7 cellular contexts compared by ENCODE assay signal in the genomic region with DNA sequence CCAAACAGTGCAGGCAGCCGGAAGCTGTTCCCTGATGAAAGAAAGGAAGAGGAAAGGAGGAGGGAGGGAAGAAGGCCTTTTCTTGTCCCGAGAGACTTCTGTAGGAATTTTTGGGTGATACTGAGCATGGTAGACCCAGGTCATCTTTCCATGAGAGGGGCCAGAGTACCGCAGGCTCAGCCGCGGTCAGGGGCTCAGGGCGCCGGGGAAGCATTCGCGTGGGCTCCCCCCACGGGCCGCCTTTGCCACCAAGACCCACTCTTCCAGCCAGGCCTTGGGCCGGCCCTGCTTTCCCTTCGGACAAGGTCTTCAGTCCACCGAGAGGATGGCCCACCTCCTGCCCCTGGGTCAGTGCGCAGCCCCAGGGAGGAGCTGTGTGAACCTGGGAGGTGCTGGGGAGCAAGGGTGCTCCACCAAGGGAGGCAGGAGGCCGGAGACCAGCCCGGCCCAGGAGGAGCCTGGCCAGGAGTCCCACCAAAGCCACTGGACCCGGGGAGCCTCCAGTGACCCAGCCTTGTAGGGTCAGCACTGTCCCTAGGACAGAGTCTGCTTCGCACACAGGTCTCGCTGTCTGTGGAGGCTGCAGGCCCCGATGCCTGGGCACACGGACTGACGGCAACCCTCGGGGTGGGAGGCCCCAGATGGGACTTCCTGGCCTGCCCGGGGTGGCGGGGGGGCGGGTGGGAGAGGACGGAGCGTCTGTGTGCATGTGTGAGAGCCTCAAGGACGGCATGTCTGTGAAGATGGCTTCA.
A peak's percentile ranks its signal among the peaks of the same experiment; 100 is the strongest.
DNase-seq lines count a peak whose midpoint lies in the region; ATAC-seq and TF ChIP-seq lines count a peak whose summit lies in the region.
"Not testable (repeated sequence)": the region's sequence is repeated elsewhere in the genome, so short reads cannot be mapped to it uniquely, and the experiment has no call there.

No MANE protein-coding gene starts in this region.

- H3K9me3 ChIP-seq in BLaER1 treated with 17β-estradiol and CSF1 and Interleukin-3, amounts not matched to agents 10 nM and 100 nM (replicated peaks in 1 of 11); upper lobe of right lung: not testable (repeated sequence)

- H3K36me3 ChIP-seq in BLaER1 treated with 17β-estradiol and CSF1 and Interleukin-3, amounts not matched to agents 10 nM and 100 nM; upper lobe of right lung: not testable (repeated sequence)

- not testable (repeated sequence) for ATAC-seq in activated T-helper 17 cell treated with anti-CD3 and anti-CD28 coated beads, Interleukin-2, amount 50 U/mL, for 72 hours (replicated peaks); stimulated activated effector memory CD8-positive, alpha-beta T cell treated with anti-CD3 and anti-CD28 coated beads, Interleukin-12 subunit alpha, Interleukin-12 subunit beta, amount 100 ng/mL, for 72 hours; upper lobe of right lung

- H3K4me1 Mint-ChIP-seq in activated CD4-positive, alpha-beta T cell treated with anti-CD3 and anti-CD28 coated beads, Interleukin-2, amount 10 ng/mL, durations not matched to agents 24 days and 14 days: peaks cover 15% of the 10 kb centered on the region
- H3K4me1 Mint-ChIP-seq in activated T-helper 17 cell treated with anti-CD3 and anti-CD28 coated beads, Interleukin-2, amount 50 U/mL, for 72 hours: not testable (repeated sequence)
- peaks cover 11% of the 10 kb centered on the region for H3K4me1 Mint-ChIP-seq in activated naive CD8-positive, alpha-beta T cell treated with anti-CD3 and anti-CD28 coated beads for 36 hours
- peaks cover 20% of the 10 kb centered on the region for H3K4me1 Mint-ChIP-seq in stimulated activated effector memory CD8-positive, alpha-beta T cell treated with anti-CD3 and anti-CD28 coated beads, Interleukin-12 subunit alpha, Interleukin-12 subunit beta, amount 100 ng/mL, for 72 hours

- peaks cover 0 to 59% (median 45%) of the 10 kb centered on the region in 10 experiments; a peak in 17 of 20 replicates for H3K4me1 ChIP-seq in BLaER1 treated with 17β-estradiol and CSF1 and Interleukin-3, amounts not matched to agents 10 nM and 100 nM
- H3K4me1 ChIP-seq in upper lobe of right lung: not testable (repeated sequence)

- H3K27me3 ChIP-seq in BLaER1 treated with 17β-estradiol and CSF1 and Interleukin-3, amounts not matched to agents 10 nM and 100 nM: peaks cover 0 to 25% (median 0%) of the 10 kb centered on the region in 11 experiments; a peak in 7 of 22 replicates
- H3K27me3 ChIP-seq in upper lobe of right lung: not testable (repeated sequence)

- H3K4me3 ChIP-seq in BLaER1 treated with 17β-estradiol and CSF1 and Interleukin-3, amounts not matched to agents 10 nM and 100 nM: peak overlapping the region in 2 of 10 experiments; percentile 38 to 46; a peak in 3 of 20 replicates
- H3K4me3 ChIP-seq in upper lobe of right lung: not testable (repeated sequence)

- not testable (repeated sequence) for H3K9me3 Mint-ChIP-seq in activated CD4-positive, alpha-beta T cell treated with anti-CD3 and anti-CD28 coated beads, Interleukin-2, amount 10 ng/mL, durations not matched to agents 24 days and 14 days; activated T-helper 17 cell treated with anti-CD3 and anti-CD28 coated beads, Interleukin-2, amount 50 U/mL, for 72 hours; activated naive CD8-positive, alpha-beta T cell treated with anti-CD3 and anti-CD28 coated beads for 36 hours; stimulated activated effector memory CD8-positive, alpha-beta T cell treated with anti-CD3 and anti-CD28 coated beads, Interleukin-12 subunit alpha, Interleukin-12 subunit beta, amount 100 ng/mL, for 72 hours

- peak overlapping the region in 5 of 11 experiments; percentile 40 to 71 (median 63); a peak in 9 of 22 replicates for H3K9ac ChIP-seq in BLaER1 treated with 17β-estradiol and CSF1 and Interleukin-3, amounts not matched to agents 10 nM and 100 nM

- H3K36me3 Mint-ChIP-seq in activated CD4-positive, alpha-beta T cell treated with anti-CD3 and anti-CD28 coated beads, Interleukin-2, amount 10 ng/mL, durations not matched to agents 24 days and 14 days (ENCODE audit: low read depth); activated T-helper 17 cell treated with anti-CD3 and anti-CD28 coated beads, Interleukin-2, amount 50 U/mL, for 72 hours (ENCODE audit: low read depth); activated naive CD8-positive, alpha-beta T cell treated with anti-CD3 and anti-CD28 coated beads for 36 hours: not testable (repeated sequence)
- H3K36me3 Mint-ChIP-seq in stimulated activated effector memory CD8-positive, alpha-beta T cell treated with anti-CD3 and anti-CD28 coated beads, Interleukin-12 subunit alpha, Interleukin-12 subunit beta, amount 100 ng/mL, for 72 hours: peaks cover 13% of the 10 kb centered on the region

- not testable (repeated sequence) for DNase-seq in activated CD4-positive, alpha-beta T cell treated with anti-CD3 and anti-CD28 coated beads, Interleukin-2, amount 10 ng/mL, durations not matched to agents 24 days and 14 days; activated naive CD8-positive, alpha-beta T cell treated with anti-CD3 and anti-CD28 coated beads for 36 hours; stimulated activated effector memory CD8-positive, alpha-beta T cell treated with anti-CD3 and anti-CD28 coated beads, Interleukin-12 subunit alpha, Interleukin-12 subunit beta, amount 100 ng/mL, for 72 hours (ENCODE audit: low spot score in 2 of 2)
- peak; percentile 81 for DNase-seq in mesenteric fat pad (ENCODE audit: low spot score)
- peak; percentile 47 for DNase-seq in upper lobe of right lung

- H4K20me1 ChIP-seq in BLaER1 treated with 17β-estradiol and CSF1 and Interleukin-3, amounts not matched to agents 10 nM and 100 nM: not testable (repeated sequence)

- H3K27ac ChIP-seq in BLaER1 treated with 17β-estradiol and CSF1 and Interleukin-3, amounts not matched to agents 10 nM and 100 nM: peak overlapping the region in 7 of 11 experiments; percentile 35 to 79 (median 75); a peak in 12 of 22 replicates
- H3K27ac ChIP-seq in upper lobe of right lung: not testable (repeated sequence)

- H3K4me3 Mint-ChIP-seq in activated CD4-positive, alpha-beta T cell treated with anti-CD3 and anti-CD28 coated beads, Interleukin-2, amount 10 ng/mL, durations not matched to agents 24 days and 14 days; activated naive CD8-positive, alpha-beta T cell treated with anti-CD3 and anti-CD28 coated beads for 36 hours: not testable (repeated sequence)
- peak overlapping the region; percentile 74 for H3K4me3 Mint-ChIP-seq in activated T-helper 17 cell treated with anti-CD3 and anti-CD28 coated beads, Interleukin-2, amount 50 U/mL, for 72 hours
- peak overlapping the region; percentile 65 for H3K4me3 Mint-ChIP-seq in stimulated activated effector memory CD8-positive, alpha-beta T cell treated with anti-CD3 and anti-CD28 coated beads, Interleukin-12 subunit alpha, Interleukin-12 subunit beta, amount 100 ng/mL, for 72 hours

- not testable (repeated sequence) for H3K27me3 Mint-ChIP-seq in activated CD4-positive, alpha-beta T cell treated with anti-CD3 and anti-CD28 coated beads, Interleukin-2, amount 10 ng/mL, durations not matched to agents 24 days and 14 days; activated T-helper 17 cell treated with anti-CD3 and anti-CD28 coated beads, Interleukin-2, amount 50 U/mL, for 72 hours; activated naive CD8-positive, alpha-beta T cell treated with anti-CD3 and anti-CD28 coated beads for 36 hours

- H3K27ac Mint-ChIP-seq in activated CD4-positive, alpha-beta T cell treated with anti-CD3 and anti-CD28 coated beads, Interleukin-2, amount 10 ng/mL, durations not matched to agents 24 days and 14 days: peak overlapping the region; percentile 92
- peak overlapping the region; percentile 92 for H3K27ac Mint-ChIP-seq in activated T-helper 17 cell treated with anti-CD3 and anti-CD28 coated beads, Interleukin-2, amount 50 U/mL, for 72 hours
- peak overlapping the region; percentile 65 for H3K27ac Mint-ChIP-seq in activated naive CD8-positive, alpha-beta T cell treated with anti-CD3 and anti-CD28 coated beads for 36 hours
- H3K27ac Mint-ChIP-seq in stimulated activated effector memory CD8-positive, alpha-beta T cell treated with anti-CD3 and anti-CD28 coated beads, Interleukin-12 subunit alpha, Interleukin-12 subunit beta, amount 100 ng/mL, for 72 hours: peak overlapping the region; percentile 93

- TF ChIP-seq CTCF in upper lobe of right lung (IDR thresholded peaks at IDR 0.05): not testable (repeated sequence)

- intact Hi-C loops in activated CD4-positive, alpha-beta T cell treated with anti-CD3 and anti-CD28 coated beads, Interleukin-2, amount 10 ng/mL, durations not matched to agents 24 days and 14 days (cut with micrococcal nuclease); upper lobe of right lung (cut with DNase I): not testable (repeated sequence)

- H3K4me2 ChIP-seq in BLaER1 treated with 17β-estradiol and CSF1 and Interleukin-3, amounts not matched to agents 10 nM and 100 nM: peak overlapping the region in 8 of 11 experiments; percentile 52 to 86 (median 76); a peak in 16 of 22 replicates
